19 cellular contexts compared by ENCODE assay signal in the genomic region with DNA sequence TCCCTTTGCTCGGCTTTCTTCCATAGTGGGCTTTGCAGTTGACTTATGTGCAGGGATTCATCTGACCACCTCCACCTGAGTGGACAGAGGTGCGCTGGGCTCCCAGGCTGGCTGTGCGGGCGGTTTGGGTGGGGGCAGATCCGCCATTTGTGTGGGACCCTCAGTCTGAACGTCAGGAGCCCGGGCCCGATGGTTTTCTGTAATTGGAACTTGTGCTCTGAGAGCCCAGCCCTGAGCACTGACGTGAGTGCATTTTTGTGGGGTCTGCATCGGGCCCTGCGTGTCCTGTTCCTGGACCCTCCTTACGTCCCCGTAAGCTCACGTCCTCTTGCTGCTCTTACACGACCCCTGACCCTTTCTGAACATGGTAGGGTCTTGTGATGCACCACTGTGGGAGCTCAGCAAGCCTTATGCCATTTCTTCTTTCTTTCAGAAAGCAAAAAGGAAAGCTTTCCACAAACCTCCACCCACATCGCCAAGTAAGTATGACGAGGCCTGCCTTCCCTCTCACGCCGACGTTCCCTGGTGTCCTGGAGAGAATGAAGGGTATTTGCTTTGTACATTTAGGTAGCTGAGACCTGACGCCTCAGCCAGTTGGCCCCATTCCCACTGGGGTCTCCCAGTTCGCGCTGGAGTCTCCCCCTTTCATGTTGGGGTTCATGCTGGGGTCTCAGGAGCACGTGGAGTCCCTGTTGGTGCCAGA. TPM values are rescaled to one million over a fixed set of nuclear protein-coding genes. Genes with fewer than 3 reads are reported as not detected.
DNase-seq lines count a peak whose midpoint lies in the region; ATAC-seq, FAIRE-seq and TF ChIP-seq lines count a peak whose summit lies in the region.
"Had no signal": no experiment of that assay in that cellular context is flagged by ENCODE, and none has a peak within 500 bp of the region (broad histone marks: within the 10 kb centered on the region; RNA-seq: fewer than 3 reads in every experiment).

No MANE protein-coding gene starts in this region.

- H3K4me1 ChIP-seq in BLaER1 (peaks cover 63% of the 10 kb centered on the region), lower lobe of right lung (peaks cover 10% of the 10 kb centered on the region), neuronal stem cell (ENCODE audit: control insufficient read depth in 2 of 2, insufficient read depth in 1 of 2, low read depth in 1 of 2, low read length in 2 of 2) (peaks cover 22 to 25% of the 10 kb centered on the region in 2 donors), esophagus squamous epithelium (peaks cover 0 to 24% (median 0%) of the 10 kb centered on the region in 3 donors)

- no peak overlapping the region for H4K8ac ChIP-seq in neuronal stem cell (ENCODE audit: low read depth, low read length)

- no peak for TF ChIP-seq POLR2A in esophagus squamous epithelium (IDR thresholded peaks at IDR 0.05)

- H2AK5ac ChIP-seq in neuronal stem cell (ENCODE audit: low read depth, low read length): peak overlapping the region; percentile 20

- H3K4me2 ChIP-seq in BLaER1: peak overlapping the region; percentile 74
- H3K4me2 ChIP-seq in neuronal stem cell (ENCODE audit: insufficient read depth, low read length, poor library complexity, severe bottlenecking): no peak overlapping the region
- H3K4me2 ChIP-seq: A549, GM23338 had no signal

- H3K27ac ChIP-seq in BLaER1 (no peak overlapping the region), lower lobe of right lung (no peak overlapping the region), neuronal stem cell (replicated peaks; ENCODE audit: low read length) (peak overlapping the region; percentile 3), esophagus squamous epithelium (no peak overlapping the region)
- H3K27ac ChIP-seq: 22Rv1, A549, HL-60 had no signal

- FAIRE-seq in bronchial epithelial cell (lab: Jason Lieb, UNC): peak; percentile 13
- FAIRE-seq: A549, G401.6, H54 had no signal

- H3K9me3 Mint-ChIP-seq in activated naive CD8-positive, alpha-beta T cell treated with anti-CD3 and anti-CD28 coated beads, Interleukin-2, amount 50 U/mL, for 24 hours: no peaks in the 10 kb centered on the region
- H3K9me3 Mint-ChIP-seq: CD8-positive, alpha-beta memory T cell; GM23338; HFFc6 had no signal

- peak overlapping the region; percentile 28 for H4K91ac ChIP-seq in neuronal stem cell (ENCODE audit: low read depth, low read length, poor library complexity)

- no peaks in the 10 kb centered on the region for H4K20me1 ChIP-seq in BLaER1

- H2BK5ac ChIP-seq in neuronal stem cell (ENCODE audit: low read length): no peak overlapping the region

- H2BK120ac ChIP-seq in neuronal stem cell (ENCODE audit: low read depth, low read length): peak overlapping the region; percentile 7

- intact Hi-C loops in lower lobe of right lung (cut with DNase I) (no loop called here), esophagus squamous epithelium (cut with DNase I) (no loop called here)

- no peaks in the 10 kb centered on the region for H3K36me3 ChIP-seq in BLaER1
- no peaks in the 10 kb centered on the region for H3K36me3 ChIP-seq in bronchial epithelial cell (ENCODE audit: control insufficient read depth, insufficient read depth, low read length)
- H3K36me3 ChIP-seq in lower lobe of right lung: peaks cover 28% of the 10 kb centered on the region
- peaks cover 2 to 22% of the 10 kb centered on the region in 2 donors for H3K36me3 ChIP-seq in neuronal stem cell (replicated peaks in 1 of 2; ENCODE audit: control insufficient read depth in 2 of 2, insufficient read depth in 2 of 2, low read length in 2 of 2)
- H3K36me3 ChIP-seq in esophagus squamous epithelium: peaks cover 0 to 35% (median 0%) of the 10 kb centered on the region in 3 donors

- H2BK15ac ChIP-seq in neuronal stem cell (ENCODE audit: low read length): peak overlapping the region; percentile 79

- 0 out of 2 replicates have a peak, but pooled peaks cover 11% of the 10 kb centered on the region for H3K27me3 ChIP-seq in BLaER1
- H3K27me3 ChIP-seq in bronchial epithelial cell (ENCODE audit: control insufficient read depth, insufficient read depth, low read length): no peaks in the 10 kb centered on the region
- H3K27me3 ChIP-seq in lower lobe of right lung (ENCODE audit: low read depth): no peaks in the 10 kb centered on the region
- no peaks in the 10 kb centered on the region for H3K27me3 ChIP-seq in neuronal stem cell (ENCODE audit: control insufficient read depth in 3 of 3, insufficient read depth in 3 of 3, low read depth in 1 of 3, low read length in 3 of 3)
- no peaks in the 10 kb centered on the region for H3K27me3 ChIP-seq in esophagus squamous epithelium

- H3K9me3 ChIP-seq in BLaER1 (no peaks in the 10 kb centered on the region), lower lobe of right lung (no peaks in the 10 kb centered on the region), neuronal stem cell (replicated peaks in 1 of 2; ENCODE audit: control insufficient read depth in 2 of 2, insufficient read depth in 1 of 2, low read depth in 1 of 2, low read length in 2 of 2) (no peaks in the 10 kb centered on the region), esophagus squamous epithelium (no peaks in the 10 kb centered on the region)
- H3K9me3 ChIP-seq: A549 had no signal

- peak overlapping the region; percentile 79 for H3K18ac ChIP-seq in neuronal stem cell (ENCODE audit: low read length)

- H3K36me3 Mint-ChIP-seq in activated naive CD8-positive, alpha-beta T cell treated with anti-CD3 and anti-CD28 coated beads, Interleukin-2, amount 50 U/mL, for 24 hours (ENCODE audit: low read depth): no peaks in the 10 kb centered on the region

- H2AFZ ChIP-seq in neuronal stem cell (ENCODE audit: low read length): no peak overlapping the region
- H2AFZ ChIP-seq: GM23338 had no signal

- no peak overlapping the region for H2BK12ac ChIP-seq in neuronal stem cell (ENCODE audit: low read length)

- no CpG with 5 or more reads among the region's 24 CpGs for WGBS in neuronal stem cell (ENCODE audit: extremely low coverage in 2 of 2, insufficient read length in 2 of 2, insufficient replicate concordance in 1 of 2), 2 donors
- 89 to 92% methylated on average over 20 to 23 of the region's 24 CpGs for WGBS in esophagus squamous epithelium, 2 donors

- no peak overlapping the region for H3K14ac ChIP-seq in neuronal stem cell (ENCODE audit: low read length)

- H3K4ac ChIP-seq in neuronal stem cell (ENCODE audit: low read length): no peak overlapping the region

- ATAC-seq in lower lobe of right lung: no peak
- ATAC-seq in GM18873 (IDR thresholded peaks at IDR 0.05; ENCODE audit: low FRiP score, unreplicated experiment): no peak
- ATAC-seq in activated naive CD8-positive, alpha-beta T cell treated with anti-CD3 and anti-CD28 coated beads, Interleukin-2, amount 50 U/mL, for 24 hours: no peak
- ATAC-seq: HCT116 had no signal

- H3K27me3 Mint-ChIP-seq in activated naive CD8-positive, alpha-beta T cell treated with anti-CD3 and anti-CD28 coated beads, Interleukin-2, amount 50 U/mL, for 24 hours: no peaks in the 10 kb centered on the region
- H3K27me3 Mint-ChIP-seq: CD8-positive, alpha-beta memory T cell had no signal

- no peak overlapping the region for H3K4me3 Mint-ChIP-seq in activated naive CD8-positive, alpha-beta T cell treated with anti-CD3 and anti-CD28 coated beads, Interleukin-2, amount 50 U/mL, for 24 hours
- H3K4me3 Mint-ChIP-seq: CD8-positive, alpha-beta memory T cell; GM23338; HFFc6 had no signal

- H3K4me1 Mint-ChIP-seq in activated naive CD8-positive, alpha-beta T cell treated with anti-CD3 and anti-CD28 coated beads, Interleukin-2, amount 50 U/mL, for 24 hours: peaks cover 13% of the 10 kb centered on the region

- no peak for TF ChIP-seq CTCF in bronchial epithelial cell (IDR thresholded peaks at IDR 0.05; ENCODE audit: insufficient read depth, low read length, severe bottlenecking)
- TF ChIP-seq CTCF in lower lobe of right lung (IDR thresholded peaks at IDR 0.05): no peak
- no peak for TF ChIP-seq CTCF in esophagus squamous epithelium (IDR thresholded peaks at IDR 0.05)

- H3K9ac ChIP-seq in BLaER1: no peak overlapping the region
- H3K9ac ChIP-seq in neuronal stem cell (ENCODE audit: low read depth, low read length, poor library complexity): no peak overlapping the region

- peaks cover 1% of the 10 kb centered on the region for H3K79me1 ChIP-seq in neuronal stem cell (ENCODE audit: low read depth, low read length)

- DNase-seq in bronchial epithelial cell (ENCODE audit: low read depth): no peak
- DNase-seq in lower lobe of right lung: peak; percentile 20
- DNase-seq in neuronal stem cell (ENCODE audit: low spot score): no peak
- DNase-seq in esophagus squamous epithelium (lab: John Stamatoyannopoulos, UW): no peak
- DNase-seq in activated naive CD8-positive, alpha-beta T cell treated with anti-CD3 and anti-CD28 coated beads, Interleukin-2, amount 50 U/mL, for 24 hours: no peak
- DNase-seq in activated T-cell treated with anti-CD3 and anti-CD28 coated beads, Interleukin-2, amount 50 U/mL, for 48 hours: no peak
- DNase-seq: CD8-positive, alpha-beta memory T cell; COR-L47; DMS 273 treated with DMSO at 0.1 percent for 48 hours; HFFc6 had no signal

- no peak overlapping the region for H3K27ac Mint-ChIP-seq in activated naive CD8-positive, alpha-beta T cell treated with anti-CD3 and anti-CD28 coated beads, Interleukin-2, amount 50 U/mL, for 24 hours
- H3K27ac Mint-ChIP-seq: CD8-positive, alpha-beta memory T cell; GM23338; HFFc6 had no signal

- peak overlapping the region; percentile 70 for H3K23ac ChIP-seq in neuronal stem cell (ENCODE audit: low read depth, low read length, poor library complexity)

- H3K4me3 ChIP-seq in BLaER1 (no peak overlapping the region), bronchial epithelial cell (ENCODE audit: low read depth, low read length) (no peak overlapping the region), lower lobe of right lung (no peak overlapping the region), neuronal stem cell (ENCODE audit: low read length in 2 of 2) (no peak overlapping the region), esophagus squamous epithelium (no peak overlapping the region)
- H3K4me3 ChIP-seq: A549, GM23338 had no signal

RNA-seq across cellular contexts. Expression of a gene that starts 9.9 kb away (rescaled TPM):
- total RNA-seq in bronchial epithelial cell: 6.3 and 6.9 TPM in 2 replicates
- 32.0 TPM for total RNA-seq in lower lobe of right lung
- polyA plus RNA-seq in neuronal stem cell (2013, experiment 1 of 2): 10.4 TPM
- polyA plus RNA-seq in neuronal stem cell (2013, experiment 2 of 2): 10.3 TPM
- total RNA-seq in esophagus squamous epithelium: 10 to 100 TPM in 1 of 4 donors, 1 to 10 TPM in 3; 4.5 to 10.6 (median 6.3) TPM

RNA-seq across cellular contexts. Expression of a gene that starts 13.3 kb away (rescaled TPM):
- total RNA-seq in bronchial epithelial cell: 12.1 and 13.3 TPM in 2 replicates
- 24.4 TPM for total RNA-seq in lower lobe of right lung
- 18.7 TPM for polyA plus RNA-seq in neuronal stem cell (2013, experiment 1 of 2)
- 18.1 TPM for polyA plus RNA-seq in neuronal stem cell (2013, experiment 2 of 2)
- total RNA-seq in esophagus squamous epithelium: 10 to 100 TPM; 15.5 to 28.3 (median 22.8) TPM

RNA-seq across cellular contexts. Expression of a gene that starts 49.1 kb away (rescaled TPM):
- total RNA-seq in bronchial epithelial cell: 4.5 and 6.8 TPM in 2 replicates
- 42.6 TPM for total RNA-seq in lower lobe of right lung
- 84.0 TPM for polyA plus RNA-seq in neuronal stem cell (2013, experiment 1 of 2)
- polyA plus RNA-seq in neuronal stem cell (2013, experiment 2 of 2): 82.3 TPM
- total RNA-seq in esophagus squamous epithelium: 10 to 100 TPM in 3 of 4 donors, 1 to 10 TPM in 1; 6.1 to 17.2 (median 11.9) TPM
